ENCODE assay signal across 30 cellular contexts in genomic region chr5:36526537-36526936, GRCh38.
A peak's percentile ranks its signal among the peaks of the same experiment; 100 is the strongest.
DNase-seq lines count a peak whose midpoint lies in the region; ATAC-seq, FAIRE-seq and TF ChIP-seq lines count a peak whose summit lies in the region.
"Had no signal": no experiment of that assay in that cellular context is flagged by ENCODE, and none has a peak within 500 bp of the region (broad histone marks: within the 10 kb centered on the region; RNA-seq: fewer than 3 reads in every experiment).

No MANE protein-coding gene starts in this region.

- CTCF ChIA-PET in A549 (lab: Yijun Ruan, JAX): interaction anchor here (1.3 kb wide), 1 partner anchor 19 kb away, joined by 3 read pairs; no protein-coding TSS in a partner anchor
- CTCF ChIA-PET in mammary epithelial cell (lab: Charles Lee; ENCODE audit: low non-redundant PET): no interaction called here

- no peaks in the 10 kb centered on the region for H3K9me3 Mint-ChIP-seq in stimulated activated naive B cell treated with anti-CD40 and anti-IgM and Interleukin-4, amounts not matched to agents 10 μg/mL and 1 μg/mL and 100 μg/mL, for 72 hours
- H3K9me3 Mint-ChIP-seq: CD4-positive, alpha-beta T cell had no signal

- H3K9ac ChIP-seq in mammary epithelial cell (ENCODE audit: insufficient read depth, low read length): no peak overlapping the region
- H3K9ac ChIP-seq: BLaER1 treated with 17β-estradiol and CSF1 and Interleukin-3, amounts not matched to agents 10 nM and 100 nM had no signal

- intact Hi-C loops in mammary epithelial cell (cut with micrococcal nuclease): loop anchor here (5.0 kb wide), 2 partner anchors 81 to 166 kb away; partner anchors contain the start of gene SLC1A3
- intact Hi-C loops in pancreas (cut with DNase I): no loop called here

- H3K4me3 Mint-ChIP-seq in stimulated activated naive B cell treated with anti-CD40 and anti-IgM and Interleukin-4, amounts not matched to agents 10 μg/mL and 1 μg/mL and 100 μg/mL, for 72 hours: no peak overlapping the region
- H3K4me3 Mint-ChIP-seq: CD4-positive, alpha-beta T cell had no signal

- in situ Hi-C loops in mammary epithelial cell (cut with MboI; ENCODE audit: low sequenced_read_pairs in 2 of 2): no loop called here

- POLR2A ChIA-PET in A549 (lab: Yijun Ruan, JAX): no interaction called here

- H3K27me3 Mint-ChIP-seq in stimulated activated naive B cell treated with anti-CD40 and anti-IgM and Interleukin-4, amounts not matched to agents 10 μg/mL and 1 μg/mL and 100 μg/mL, for 72 hours: peaks cover 0 to 11% of the 10 kb centered on the region in 2 donors

- H3K27me3 ChIP-seq in mammary epithelial cell (ENCODE audit: insufficient read depth, low read length) (no peaks in the 10 kb centered on the region), foreskin keratinocyte (no peaks in the 10 kb centered on the region), pancreas (no peaks in the 10 kb centered on the region)
- H3K27me3 ChIP-seq: BLaER1 treated with 17β-estradiol and CSF1 and Interleukin-3, amounts not matched to agents 10 nM and 100 nM; SJSA1 had no signal

- H3K27ac ChIP-seq in A549: no peak overlapping the region
- H3K27ac ChIP-seq in mammary epithelial cell (ENCODE audit: insufficient read depth, low read depth, low read length): no peak overlapping the region
- no peak overlapping the region for H3K27ac ChIP-seq in foreskin keratinocyte
- no peak overlapping the region for H3K27ac ChIP-seq in pancreas
- H3K27ac ChIP-seq: BLaER1 treated with 17β-estradiol and CSF1 and Interleukin-3, amounts not matched to agents 10 nM and 100 nM; HL-60; SJSA1 had no signal

- ATAC-seq in A549 (no peak), foreskin keratinocyte (peak; percentile 69), pancreas (no peak)
- ATAC-seq in stimulated activated naive B cell treated with anti-CD40 and anti-IgM and Interleukin-4, amounts not matched to agents 10 μg/mL and 1 μg/mL and 100 μg/mL, for 72 hours (replicated peaks): no peak
- no peak for ATAC-seq in stimulated activated naive CD8-positive, alpha-beta T cell treated with anti-CD3 and anti-CD28 coated beads, Interleukin-15, Interleukin-2, amounts not matched to agents 100 U/mL and 50 U/mL, for 24 hours
- ATAC-seq: GM12878, HCT116, HepG2, Right ventricle myocardium inferior had no signal

- H3K79me2 ChIP-seq in mammary epithelial cell (ENCODE audit: insufficient read depth, low read length): no peaks in the 10 kb centered on the region

- no peaks in the 10 kb centered on the region for H4K20me1 ChIP-seq in mammary epithelial cell (ENCODE audit: insufficient read depth, low read length)
- H4K20me1 ChIP-seq: BLaER1 treated with 17β-estradiol and CSF1 and Interleukin-3, amounts not matched to agents 10 nM and 100 nM had no signal

- no peaks in the 10 kb centered on the region for H3K4me1 ChIP-seq in A549
- peaks cover 17% of the 10 kb centered on the region for H3K4me1 ChIP-seq in mammary epithelial cell (ENCODE audit: insufficient read depth, low read length)
- peaks cover 8% of the 10 kb centered on the region for H3K4me1 ChIP-seq in foreskin keratinocyte
- H3K4me1 ChIP-seq in pancreas: no peaks in the 10 kb centered on the region
- H3K4me1 ChIP-seq: SJSA1 had no signal

- BruUV-seq in mammary epithelial cell (replicated peaks; lab: Mats Ljungman, UMichigan): no TSS peak

- no peak overlapping the region for H3K27ac Mint-ChIP-seq in stimulated activated naive B cell treated with anti-CD40 and anti-IgM and Interleukin-4, amounts not matched to agents 10 μg/mL and 1 μg/mL and 100 μg/mL, for 72 hours
- H3K27ac Mint-ChIP-seq: CD4-positive, alpha-beta T cell had no signal

- no peaks in the 10 kb centered on the region for H3K4me1 Mint-ChIP-seq in stimulated activated naive B cell treated with anti-CD40 and anti-IgM and Interleukin-4, amounts not matched to agents 10 μg/mL and 1 μg/mL and 100 μg/mL, for 72 hours

- no peaks in the 10 kb centered on the region for H3K36me3 ChIP-seq in mammary epithelial cell (ENCODE audit: insufficient read depth, low read length)
- no peaks in the 10 kb centered on the region for H3K36me3 ChIP-seq in pancreas
- H3K36me3 ChIP-seq: BLaER1 treated with 17β-estradiol and CSF1 and Interleukin-3, amounts not matched to agents 10 nM and 100 nM; SJSA1 had no signal

- TF ChIP-seq CTCF in A549 (IDR thresholded peaks at IDR 0.05) (no peak), mammary epithelial cell (conservative IDR thresholded peaks at IDR 0.05 in 1 of 2, IDR thresholded peaks at IDR 0.05 in 1 of 2; ENCODE audit: extremely low read depth in 1 of 2, insufficient read depth in 1 of 2, low read depth in 1 of 2, low read length in 2 of 2) (no peak), foreskin keratinocyte (conservative IDR thresholded peaks at IDR 0.05) (no peak), pancreas (IDR thresholded peaks at IDR 0.05) (no peak)

- no peak for TF ChIP-seq RAD21 in A549 (conservative IDR thresholded peaks at IDR 0.05 in 1 of 2, IDR thresholded peaks at IDR 0.05 in 1 of 2)

- 52% methylated on average over 5 of the region's 5 CpGs for WGBS in A549 (ENCODE audit: missing lambda C conversion rate)
- 78% methylated on average over 5 of the region's 5 CpGs for WGBS in mammary epithelial cell (ENCODE audit: low coverage, missing lambda C conversion rate)
- WGBS in pancreas, 2 donors: 82 to 90% methylated on average over 5 of the region's 5 CpGs

- TF ChIP-seq EP300 in A549 (IDR thresholded peaks at IDR 0.05): no peak

- DNase-seq in A549 (ENCODE audit: low read depth in 1 of 2, low spot score in 1 of 2) (no peak), HTR-8/SVneo (ENCODE audit: insufficient read length, low spot score) (no peak), mammary epithelial cell (peak; percentile 74), foreskin keratinocyte (peak; percentile 55 to 77), NCI-H446 (lab: John Stamatoyannopoulos, UW) (no peak), pancreas (no peak)
- DNase-seq in stimulated activated naive B cell treated with anti-CD40 and anti-IgM and Interleukin-4, amounts not matched to agents 10 μg/mL and 1 μg/mL and 100 μg/mL, for 72 hours: no peak
- DNase-seq in stimulated activated naive CD8-positive, alpha-beta T cell treated with anti-CD3 and anti-CD28 coated beads, Interleukin-15, Interleukin-2, amounts not matched to agents 100 U/mL and 50 U/mL, for 24 hours: no peak
- DNase-seq: AML-193; CD4-positive, alpha-beta T cell; GDM1; GOT3; Kasumi-1; MV-4-11; NCI-H1105; NCI-H1436 treated with DMSO at 0.1 percent for 48 hours; NCI-H187 treated with DMSO at 0.1 percent for 48 hours; NCI-H2171 treated with DMSO at 0.1 percent for 48 hours; NCI-H345; NCI-H524; NCI-H748 treated with DMSO at 0.1 percent for 48 hours had no signal

- peak overlapping the region; percentile 30; the same call in 1 of the 3 replicates for H3K4me2 ChIP-seq in A549
- no peak overlapping the region for H3K4me2 ChIP-seq in mammary epithelial cell (ENCODE audit: insufficient read depth, low read depth, low read length)
- H3K4me2 ChIP-seq: BLaER1 treated with 17β-estradiol and CSF1 and Interleukin-3, amounts not matched to agents 10 nM and 100 nM had no signal

- H3K9me3 ChIP-seq in A549: no peaks in the 10 kb centered on the region
- no peaks in the 10 kb centered on the region for H3K9me3 ChIP-seq in mammary epithelial cell (replicated peaks; ENCODE audit: insufficient read depth, low read length)
- H3K9me3 ChIP-seq in pancreas: no peaks in the 10 kb centered on the region
- H3K9me3 ChIP-seq: SJSA1 had no signal

- H3K36me3 Mint-ChIP-seq in stimulated activated naive B cell treated with anti-CD40 and anti-IgM and Interleukin-4, amounts not matched to agents 10 μg/mL and 1 μg/mL and 100 μg/mL, for 72 hours: no peaks in the 10 kb centered on the region

- no peak for TF ChIP-seq POLR2A in A549 (IDR thresholded peaks at IDR 0.05; ENCODE audit: low read length)

- FAIRE-seq in A549 (lab: Jason Lieb, UNC): no peak
- FAIRE-seq in HTR-8/SVneo (lab: Jason Lieb, UNC): peak; percentile 36
- FAIRE-seq in pancreas (lab: Jason Lieb, UNC): no peak
- FAIRE-seq: D721Med, GM12878, HepG2, RCC 7860 had no signal

- H3K4me3 ChIP-seq in A549 (no peak overlapping the region), mammary epithelial cell (replicated peaks in 1 of 3; ENCODE audit: insufficient read depth in 1 of 3, low read depth in 2 of 3, low read length in 3 of 3) (no peak overlapping the region), pancreas (no peak overlapping the region)
- H3K4me3 ChIP-seq: BLaER1 treated with 17β-estradiol and CSF1 and Interleukin-3, amounts not matched to agents 10 nM and 100 nM; GM12878; SJSA1 had no signal

- dilution Hi-C loops in mammary epithelial cell (cut with HindIII; ENCODE audit: low sequenced_read_pairs): no loop called here

- peak overlapping the region; percentile 18 for H2AFZ ChIP-seq in mammary epithelial cell (ENCODE audit: low read depth, low read length)

TF ChIP-seq in A549, 52 proteins besides CTCF, POLR2A, EP300 and RAD21:
- TF ChIP-seq ESRRA (IDR thresholded peaks at IDR 0.05; ENCODE audit: borderline replicate concordance, low read length) (no peak), KDM1A (IDR thresholded peaks at IDR 0.05; ENCODE audit: low read depth) (no peak), RNF2 (IDR thresholded peaks at IDR 0.05; ENCODE audit: borderline replicate concordance, low read depth) (no peak), REST (IDR thresholded peaks at IDR 0.05) (no peak)

Comparison
In these comparisons a context has a peak if more than half of its experiments do, and no peak if none do; other contexts are left out.
1. DNase-seq: peak in mammary epithelial cell (single experiment) and foreskin keratinocyte (2 of 2); none in A549 (0 of 2), HTR-8/SVneo (single experiment), stimulated activated naive B cell treated with anti-CD40 and anti-IgM and Interleukin-4, amounts not matched to agents 10 μg/mL and 1 μg/mL and 100 μg/mL, for 72 hours (single experiment), stimulated activated naive CD8-positive, alpha-beta T cell treated with anti-CD3 and anti-CD28 coated beads, Interleukin-15, Interleukin-2, amounts not matched to agents 100 U/mL and 50 U/mL, for 24 hours (single experiment), NCI-H446 (0 of 2) and pancreas (0 of 6).